In genomic region chr4:135510582-135510981, GRCh38 we compare ENCODE assay signal across 1 cellular context.
TF ChIP-seq lines count a peak whose summit lies in the region.

No MANE protein-coding gene starts in this region.

TF ChIP-seq in SK-N-SH, 30 proteins besides CTCF, POLR2A, EP300 and RAD21 (continued from another document):
- TF ChIP-seq USF2 (IDR thresholded peaks at IDR 0.05; ENCODE audit: borderline replicate concordance, low read depth, low read length) = no peak
- TF ChIP-seq NFIC (IDR thresholded peaks at IDR 0.05; ENCODE audit: borderline replicate concordance) = no peak
- TF ChIP-seq CHD2 (IDR thresholded peaks at IDR 0.05; ENCODE audit: low read length, partially characterized antibody) = no peak
- no peak for TF ChIP-seq ZBTB33 (IDR thresholded peaks at IDR 0.05; ENCODE audit: borderline replicate concordance, low read depth)
- no peak for TF ChIP-seq GATA2 (CRISPR knock-in tag; IDR thresholded peaks at IDR 0.05)
- no peak for TF ChIP-seq REST (IDR thresholded peaks at IDR 0.05; ENCODE audit: low read depth, low read length)
- TF ChIP-seq EZH2phosphoT487 (IDR thresholded peaks at IDR 0.05; ENCODE audit: borderline replicate concordance, low read depth) = no peak
- no peak for TF ChIP-seq JUND (IDR thresholded peaks at IDR 0.05)
- TF ChIP-seq USF1 (IDR thresholded peaks at IDR 0.05; ENCODE audit: borderline replicate concordance, low read depth) = no peak
